20 cellular contexts compared by ENCODE assay signal in genomic region chr5:1806199-1806598, GRCh38. TPM values are rescaled to one million over a fixed set of nuclear protein-coding genes. Genes with fewer than 3 reads are reported as not detected.
DNase-seq lines count a peak whose midpoint lies in the region; ATAC-seq, FAIRE-seq and TF ChIP-seq lines count a peak whose summit lies in the region.
"Had no signal": no experiment of that assay in that cellular context is flagged by ENCODE, and none has a peak within 500 bp of the region (broad histone marks: within the 10 kb centered on the region; RNA-seq: fewer than 3 reads in every experiment).

No MANE protein-coding gene starts in this region.

- no peak overlapping the region for H3K14ac ChIP-seq in mesenchymal stem cell (ENCODE audit: low read length in 2 of 2)

- H3K27me3 Mint-ChIP-seq in neural crest cell (ENCODE audit: low read depth): no peaks in the 10 kb centered on the region
- H3K27me3 Mint-ChIP-seq: CD4-positive, CD25-positive, alpha-beta regulatory T cell had no signal

- no peak for TF ChIP-seq RAD21 in HepG2 (CRISPR knock-in tag; IDR thresholded peaks at IDR 0.05)

- H2AFZ ChIP-seq in HepG2 (ENCODE audit: low read length) (no peak overlapping the region), mesenchymal stem cell (ENCODE audit: low read depth, low read length) (no peak overlapping the region)

- H3K4me1 ChIP-seq in HepG2 (ENCODE audit: insufficient read depth, low read length) (peaks cover 18% of the 10 kb centered on the region), right lobe of liver (peaks cover 0 to 8% (median 3%) of the 10 kb centered on the region in 4 donors), tibial artery (peaks cover 0 to 9% (median 5%) of the 10 kb centered on the region in 4 donors), mesenchymal stem cell (ENCODE audit: control insufficient read depth, insufficient read depth, low read depth, low read length) (peaks cover 9% of the 10 kb centered on the region)
- H3K4me1 ChIP-seq: Caco-2 had no signal

- no peak overlapping the region for H2BK15ac ChIP-seq in mesenchymal stem cell (ENCODE audit: low read depth, poor library complexity, severe bottlenecking)

- no peak overlapping the region for H4K8ac ChIP-seq in mesenchymal stem cell (ENCODE audit: low read length)

- intact Hi-C loops in HepG2 (cut with micrococcal nuclease; ENCODE audit: unreplicated experiment) (no loop called here), right lobe of liver (cut with DNase I) (no loop called here), tibial artery (cut with DNase I; ENCODE audit: low total_unique reads) (no loop called here)

- H3K36me3 ChIP-seq in HepG2 (replicated peaks in 1 of 2; ENCODE audit: control insufficient read depth in 1 of 2, insufficient read depth in 2 of 2, low read length in 2 of 2) (peaks cover 27 to 79% of the 10 kb centered on the region in 2 experiments), right lobe of liver (peaks cover 0 to 75% (median 33%) of the 10 kb centered on the region in 4 donors), tibial artery (peaks cover 52 to 86% (median 72%) of the 10 kb centered on the region in 3 donors), mesenchymal stem cell (ENCODE audit: control insufficient read depth in 1 of 2, insufficient read depth in 2 of 2, low read depth in 1 of 2, low read length in 2 of 2) (peaks cover 65 to 85% of the 10 kb centered on the region in 2 experiments)

- H3K4ac ChIP-seq in mesenchymal stem cell (ENCODE audit: low read depth in 1 of 2, low read length in 2 of 2): no peak overlapping the region

- POLR2A ChIA-PET in HepG2 (lab: Yijun Ruan, JAX): no interaction called here

- in situ Hi-C loops in HepG2 (cut with HindIII; ENCODE audit: extremely low pct_ligation_motif_present, low pct_unique_long_range_greater_than_20kb): no loop called here

- ATAC-seq in HepG2 (no peak), right lobe of liver (no peak), left lobe of liver (no peak)
- ATAC-seq: CD8-positive, alpha-beta T cell had no signal

- H2BK120ac ChIP-seq in mesenchymal stem cell (ENCODE audit: low read depth, low read length): no peak overlapping the region

- H2BK5ac ChIP-seq in mesenchymal stem cell (ENCODE audit: low read depth, low read length, poor library complexity, severe bottlenecking): no peak overlapping the region

- no peak for TF ChIP-seq POLR2A in HepG2 (IDR thresholded peaks at IDR 0.05; ENCODE audit: insufficient read depth in 1 of 2, low read depth in 2 of 2, low read length in 2 of 2)
- no peak for TF ChIP-seq POLR2A in right lobe of liver (IDR thresholded peaks at IDR 0.05)

- peaks cover 40% of the 10 kb centered on the region for H3K79me2 ChIP-seq in HepG2 (ENCODE audit: insufficient read depth, low read length)

- H3K4me3 Mint-ChIP-seq in neural crest cell: peak overlapping the region; percentile 57
- H3K4me3 Mint-ChIP-seq: CD8-positive, alpha-beta T cell; HFFc6 had no signal

- H3K79me1 ChIP-seq in mesenchymal stem cell (replicated peaks; ENCODE audit: low read length, poor library complexity, severe bottlenecking): peaks cover 46% of the 10 kb centered on the region

- H3K4me2 ChIP-seq in HepG2 (ENCODE audit: low read depth, low read length): no peak overlapping the region
- H3K4me2 ChIP-seq in mesenchymal stem cell (ENCODE audit: low read length, poor library complexity, severe bottlenecking): no peak overlapping the region

- H3K27ac Mint-ChIP-seq in neural crest cell (ENCODE audit: unreplicated experiment): no peak overlapping the region
- H3K27ac Mint-ChIP-seq: CD4-positive, CD25-positive, alpha-beta regulatory T cell; CD8-positive, alpha-beta T cell; HFFc6 had no signal

- H4K20me1 ChIP-seq in HepG2 (ENCODE audit: insufficient read depth, low read length): peaks cover 12% of the 10 kb centered on the region; the same call in 1 of the 2 replicates

- H3K9me3 Mint-ChIP-seq in neural crest cell: no peaks in the 10 kb centered on the region
- H3K9me3 Mint-ChIP-seq: CD8-positive, alpha-beta T cell; HFFc6 had no signal

- H3K9me3 ChIP-seq in HepG2 (ENCODE audit: low read length) (no peaks in the 10 kb centered on the region), right lobe of liver (no peaks in the 10 kb centered on the region), tibial artery (no peaks in the 10 kb centered on the region), mesenchymal stem cell (ENCODE audit: control insufficient read depth, low read length) (no peaks in the 10 kb centered on the region)
- H3K9me3 ChIP-seq: Caco-2, HAP-1 had no signal

- TF ChIP-seq CTCF in HepG2 (CRISPR knock-in tag; IDR thresholded peaks at IDR 0.05) (no peak), right lobe of liver (IDR thresholded peaks at IDR 0.05) (no peak), neural crest cell (conservative IDR thresholded peaks at IDR 0.05) (no peak), tibial artery (IDR thresholded peaks at IDR 0.05) (no peak)

- BruUV-seq in HepG2 (replicated peaks; lab: Mats Ljungman, UMichigan): no TSS peak

- CTCF ChIA-PET in HepG2 (lab: Yijun Ruan, JAX; ENCODE audit: low intra/inter-chr PET ratio, low total read pairs): no interaction called here

- no peak overlapping the region for H2BK12ac ChIP-seq in mesenchymal stem cell (ENCODE audit: low read length in 2 of 2)

- 98% methylated on average over 15 of the region's 15 CpGs for WGBS in HepG2 (ENCODE audit: low lambda C conversion rate)
- WGBS in right lobe of liver (ENCODE audit: insufficient coverage, low coverage, low lambda C conversion rate, missing lambda C conversion rate): 99% methylated on average over 6 of the region's 15 CpGs
- WGBS in mesenchymal stem cell: 92% methylated on average over 14 of the region's 15 CpGs

- H3K4me1 Mint-ChIP-seq in neural crest cell: peaks cover 40% of the 10 kb centered on the region

- no peak overlapping the region for H4K91ac ChIP-seq in mesenchymal stem cell (ENCODE audit: low read length)

- no peak overlapping the region for H3K23ac ChIP-seq in mesenchymal stem cell (ENCODE audit: low read length in 2 of 2)

- no peak overlapping the region for H3K18ac ChIP-seq in mesenchymal stem cell (ENCODE audit: low read depth in 1 of 2, low read length in 2 of 2)

- no peak overlapping the region for H2AK5ac ChIP-seq in mesenchymal stem cell (ENCODE audit: low read length, severe bottlenecking)

- H3K4me3 ChIP-seq in HepG2 (replicated peaks in 1 of 3; ENCODE audit: insufficient read depth in 1 of 3, low read depth in 2 of 3, low read length in 3 of 3): no peak overlapping the region
- H3K4me3 ChIP-seq in right lobe of liver: no peak overlapping the region
- H3K4me3 ChIP-seq in tibial artery: no peak overlapping the region
- no peak overlapping the region for H3K4me3 ChIP-seq in mesenchymal stem cell (ENCODE audit: insufficient read depth in 1 of 2, low read depth in 1 of 2, low read length in 2 of 2)
- H3K4me3 ChIP-seq: HAP-1 had no signal

- DNase-seq in HepG2 (ENCODE audit: low spot score): no peak
- no peak for DNase-seq in right lobe of liver
- peak; percentile 28 for DNase-seq in left lobe of liver (ENCODE audit: low spot score)
- no peak for DNase-seq in neural crest cell (ENCODE audit: low read depth, low spot score)
- peak; percentile 8 to 40 for DNase-seq in tibial artery
- no peak for DNase-seq in ureter (ENCODE audit: low spot score)
- DNase-seq in mesenchymal stem cell: no peak
- DNase-seq in CD1c-positive myeloid dendritic cell (ENCODE audit: extremely low spot score): no peak
- DNase-seq: C1 segment of cervical spinal cord; Caco-2; CD4-positive, CD25-positive, alpha-beta regulatory T cell; CD8-positive, alpha-beta T cell; DMS153; DND-41; GOT3; HFFc6 had no signal

- peaks cover 21% of the 10 kb centered on the region for H3K36me3 Mint-ChIP-seq in neural crest cell (ENCODE audit: low read depth)

- no peak overlapping the region for H3K9ac ChIP-seq in HepG2 (ENCODE audit: insufficient read depth, low read depth, low read length)
- no peak overlapping the region for H3K9ac ChIP-seq in mesenchymal stem cell (ENCODE audit: low read length)

- no peak for FAIRE-seq in HepG2 (lab: Jason Lieb, UNC)
- FAIRE-seq: G401.6, GM12892, H54 had no signal

- TF ChIP-seq EP300 in HepG2 (IDR thresholded peaks at IDR 0.05; ENCODE audit: low read depth in 2 of 2, low read length in 2 of 2) (no peak), HepG2 (CRISPR knock-in tag; IDR thresholded peaks at IDR 0.05; ENCODE audit: borderline replicate concordance) (no peak)

- H3K27ac ChIP-seq in HepG2 (ENCODE audit: extremely low read length, insufficient read depth, low read length): no peak overlapping the region
- no peak overlapping the region for H3K27ac ChIP-seq in right lobe of liver
- H3K27ac ChIP-seq in tibial artery: no peak overlapping the region
- no peak overlapping the region for H3K27ac ChIP-seq in mesenchymal stem cell (ENCODE audit: low read length, poor library complexity, severe bottlenecking)

- H3K27me3 ChIP-seq in HepG2 (ENCODE audit: control insufficient read depth in 1 of 2, insufficient read depth in 2 of 2, low read length in 2 of 2) (no peaks in the 10 kb centered on the region), right lobe of liver (no peaks in the 10 kb centered on the region), tibial artery (no peaks in the 10 kb centered on the region), mesenchymal stem cell (ENCODE audit: control insufficient read depth in 1 of 2, insufficient read depth in 1 of 2, low read length in 2 of 2) (no peaks in the 10 kb centered on the region)

RNA-seq across cellular contexts. Expression of gene NDUFS6, which starts 5.0 kb away (rescaled TPM):
- total RNA-seq in HepG2 (2016; rRNA removed; fragmentation: Illumina TruSeq; extraction: Trizol) (50.4 and 63.7 TPM in 2 replicates), right lobe of liver (10 to 100 TPM; 16.5 to 57.5 (median 23.7) TPM), left lobe of liver (27.0 TPM), neural crest cell (50.2 and 52.3 TPM in 2 replicates), ureter (22.9 TPM)
- 15.2 and 15.4 TPM in 2 replicates for total RNA-seq in HepG2 (2016; cell fraction: cytosol; rRNA removed; fragmentation: Illumina TruSeq; extraction: Trizol; ENCODE audit: low read depth)
- 53.0 and 63.5 TPM in 2 replicates for total RNA-seq in HepG2 (2016; cell fraction: insoluble cytoplasmic fraction; rRNA removed; fragmentation: Illumina TruSeq; extraction: Trizol)
- 25.8 and 27.4 TPM in 2 replicates for total RNA-seq in HepG2 (2016; cell fraction: membrane; rRNA removed; fragmentation: Illumina TruSeq; extraction: Trizol)
- total RNA-seq in HepG2 (2016; cell fraction: nucleus; rRNA removed; fragmentation: Illumina TruSeq; extraction: Trizol): 17.5 and 20.2 TPM in 2 replicates
- polyA plus RNA-seq in HepG2 (2011; rRNA removed): 22.2 and 23.7 TPM in 2 replicates
- polyA plus RNA-seq in HepG2 (2011; cell fraction: cytosol; rRNA removed): 72.6 and 97.8 TPM in 2 replicates
- polyA plus RNA-seq in HepG2 (2011; cell fraction: nucleus; rRNA removed): 21.7 and 33.4 TPM in 2 replicates
- 46.4 and 50.3 TPM in 2 replicates for polyA plus RNA-seq in HepG2 (2012)
- polyA plus RNA-seq in HepG2 (2016; cell fraction: cytosol; fragmentation: Illumina TruSeq; extraction: Trizol; ENCODE audit: low read depth): 27.6 and 35.6 TPM in 2 replicates
- 110 and 131 TPM in 2 replicates for polyA plus RNA-seq in HepG2 (2016; cell fraction: insoluble cytoplasmic fraction; fragmentation: Illumina TruSeq; extraction: Trizol; ENCODE audit: low read depth)
- 36.7 and 40.8 TPM in 2 replicates for polyA plus RNA-seq in HepG2 (2016; cell fraction: membrane; fragmentation: Illumina TruSeq; extraction: Trizol; ENCODE audit: low read depth)
- 54.4 and 56.6 TPM in 2 replicates for polyA plus RNA-seq in HepG2 (2016; cell fraction: nucleus; fragmentation: Illumina TruSeq; extraction: Trizol; ENCODE audit: insufficient read depth, low read depth)
- polyA minus RNA-seq in HepG2 (2011; rRNA and poly(A)+ RNA removed; ENCODE audit: low replicate concordance): 9.7 and 41.7 TPM in 2 replicates
- polyA minus RNA-seq in HepG2 (2011; cell fraction: cytosol; rRNA and poly(A)+ RNA removed): 11.4 and 22.6 TPM in 2 replicates
- polyA minus RNA-seq in HepG2 (2011; cell fraction: nucleus; rRNA and poly(A)+ RNA removed): 8.5 and 11.5 TPM in 2 replicates
- 102 TPM for polyA plus RNA-seq in mesenchymal stem cell (2013, experiment 1 of 2)
- 105 TPM for polyA plus RNA-seq in mesenchymal stem cell (2013, experiment 2 of 2)

RNA-seq across cellular contexts. Expression of gene MRPL36, which starts 6.6 kb away (rescaled TPM):
- total RNA-seq in HepG2 (2016; rRNA removed; fragmentation: Illumina TruSeq; extraction: Trizol): 113 and 135 TPM in 2 replicates
- total RNA-seq in HepG2 (2016; cell fraction: cytosol; rRNA removed; fragmentation: Illumina TruSeq; extraction: Trizol; ENCODE audit: low read depth): 108 and 113 TPM in 2 replicates
- 108 and 154 TPM in 2 replicates for total RNA-seq in HepG2 (2016; cell fraction: insoluble cytoplasmic fraction; rRNA removed; fragmentation: Illumina TruSeq; extraction: Trizol)
- total RNA-seq in HepG2 (2016; cell fraction: membrane; rRNA removed; fragmentation: Illumina TruSeq; extraction: Trizol): 76.0 and 81.1 TPM in 2 replicates
- total RNA-seq in HepG2 (2016; cell fraction: nucleus; rRNA removed; fragmentation: Illumina TruSeq; extraction: Trizol): 37.1 and 47.0 TPM in 2 replicates
- polyA plus RNA-seq in HepG2 (2011; rRNA removed): 70.5 and 71.3 TPM in 2 replicates
- 65.9 and 74.3 TPM in 2 replicates for polyA plus RNA-seq in HepG2 (2011; cell fraction: cytosol; rRNA removed)
- polyA plus RNA-seq in HepG2 (2011; cell fraction: nucleus; rRNA removed): 25.2 and 29.0 TPM in 2 replicates
- 59.1 and 65.6 TPM in 2 replicates for polyA plus RNA-seq in HepG2 (2012)
- 88.2 and 98.8 TPM in 2 replicates for polyA plus RNA-seq in HepG2 (2016; cell fraction: cytosol; fragmentation: Illumina TruSeq; extraction: Trizol; ENCODE audit: low read depth)
- 150 and 160 TPM in 2 replicates for polyA plus RNA-seq in HepG2 (2016; cell fraction: insoluble cytoplasmic fraction; fragmentation: Illumina TruSeq; extraction: Trizol; ENCODE audit: low read depth)
- polyA plus RNA-seq in HepG2 (2016; cell fraction: membrane; fragmentation: Illumina TruSeq; extraction: Trizol; ENCODE audit: low read depth): 60.1 and 66.8 TPM in 2 replicates
- polyA plus RNA-seq in HepG2 (2016; cell fraction: nucleus; fragmentation: Illumina TruSeq; extraction: Trizol; ENCODE audit: insufficient read depth, low read depth): 65.9 and 77.9 TPM in 2 replicates
- polyA minus RNA-seq in HepG2 (2011; rRNA and poly(A)+ RNA removed; ENCODE audit: low replicate concordance): 30.3 and 163 TPM in 2 replicates
- polyA minus RNA-seq in HepG2 (2011; cell fraction: cytosol; rRNA and poly(A)+ RNA removed): 21.5 and 22.2 TPM in 2 replicates
- 21.4 and 25.5 TPM in 2 replicates for polyA minus RNA-seq in HepG2 (2011; cell fraction: nucleus; rRNA and poly(A)+ RNA removed)
- 10 to 100 TPM; 30.7 to 40.0 (median 35.5) TPM for total RNA-seq in right lobe of liver
- total RNA-seq in left lobe of liver: 31.1 TPM
- 50.8 and 53.2 TPM in 2 replicates for total RNA-seq in neural crest cell
- 33.2 TPM for total RNA-seq in ureter
- 94.6 TPM for polyA plus RNA-seq in mesenchymal stem cell (2013, experiment 1 of 2)
- 92.6 TPM for polyA plus RNA-seq in mesenchymal stem cell (2013, experiment 2 of 2)

Comparison
In these comparisons a context has a peak if more than half of its experiments do, and no peak if none do; other contexts are left out.
1. DNase-seq: peak in left lobe of liver (single experiment) and tibial artery (2 of 2); none in HepG2 (single experiment), right lobe of liver (0 of 3), neural crest cell (single experiment), ureter (single experiment), mesenchymal stem cell (single experiment) and CD1c-positive myeloid dendritic cell (single experiment).